ENCODE assay signal across 8 cellular contexts in genomic region chr11:14645247-14645912, GRCh38. TPM values are rescaled to one million over a fixed set of nuclear protein-coding genes. Genes with fewer than 3 reads are reported as not detected.
DNase-seq lines count a peak whose midpoint lies in the region; ATAC-seq, FAIRE-seq and TF ChIP-seq lines count a peak whose summit lies in the region.

No MANE protein-coding gene starts in this region.

- H3K27me3 Mint-ChIP-seq in CD8-positive, alpha-beta T cell (ENCODE audit: low read depth), result no peaks in the 10 kb centered on the region
- no peaks in the 10 kb centered on the region for H3K27me3 Mint-ChIP-seq in activated naive CD8-positive, alpha-beta T cell treated with anti-CD3 and anti-CD28 coated beads for 36 hours

- H3K4me1 Mint-ChIP-seq in CD8-positive, alpha-beta T cell (ENCODE audit: low read depth), result peaks cover 58% of the 10 kb centered on the region
- H3K4me1 Mint-ChIP-seq in activated naive CD8-positive, alpha-beta T cell treated with anti-CD3 and anti-CD28 coated beads for 36 hours, result peaks cover 50% of the 10 kb centered on the region

- peak overlapping the region; percentile 86 for H3K4me3 ChIP-seq in CD8-positive, alpha-beta T cell (ENCODE audit: low read depth, low read length)
- H3K4me3 ChIP-seq in suprapubic skin, result peak overlapping the region; percentile 70

- no peaks in the 10 kb centered on the region for H3K36me3 ChIP-seq in CD8-positive, alpha-beta T cell (ENCODE audit: insufficient read depth, low read length)
- H3K36me3 ChIP-seq in suprapubic skin, result no peaks in the 10 kb centered on the region

- H3K36me3 Mint-ChIP-seq in CD8-positive, alpha-beta T cell, result peaks cover 47% of the 10 kb centered on the region
- H3K36me3 Mint-ChIP-seq in activated naive CD8-positive, alpha-beta T cell treated with anti-CD3 and anti-CD28 coated beads for 36 hours, result peaks cover 62% of the 10 kb centered on the region

- 19% methylated on average over 6 of the region's 6 CpGs for WGBS in suprapubic skin

- ATAC-seq in CD8-positive, alpha-beta T cell, result peak; percentile 47
- no peak for ATAC-seq in GM19328 (IDR thresholded peaks at IDR 0.05; ENCODE audit: unreplicated experiment)

- H3K27ac ChIP-seq in CD8-positive, alpha-beta T cell (ENCODE audit: low read depth, low read length), result peak overlapping the region; percentile 86
- H3K27ac ChIP-seq in suprapubic skin, result no peak overlapping the region

- FAIRE-seq in islet of Langerhans (lab: Jason Lieb, UNC), result peak; percentile 96

- POLR2A ChIA-PET in CD8-positive, alpha-beta T cell (lab: Charles Lee), result interaction anchor here (0.5 to 6.0 kb wide), 23 partner anchors 10 to 569 kb away, joined by 3 to 61 read pairs (median 6); partner anchors contain the start of genes COPB1 and CYP2R1

- no peak for TF ChIP-seq POLR2A in suprapubic skin (IDR thresholded peaks at IDR 0.05)

- peaks cover 42% of the 10 kb centered on the region for H3K4me1 ChIP-seq in CD8-positive, alpha-beta T cell (ENCODE audit: insufficient read depth, low read length)
- H3K4me1 ChIP-seq in suprapubic skin, result peaks cover 21% of the 10 kb centered on the region

- no peak for DNase-seq in CD8-positive, alpha-beta T cell
- DNase-seq in Kasumi-1 (lab: John Stamatoyannopoulos, UW), result peak; percentile 33 to 35
- DNase-seq in activated naive CD8-positive, alpha-beta T cell treated with anti-CD3 and anti-CD28 coated beads for 36 hours, result no peak
- no peak for DNase-seq in suprapubic skin (ENCODE audit: low spot score in 2 of 2)
- no peak for DNase-seq in islet precursor cell
- no peak for DNase-seq in ureter (ENCODE audit: low spot score)

- no peaks in the 10 kb centered on the region for H3K27me3 ChIP-seq in CD8-positive, alpha-beta T cell (ENCODE audit: insufficient read depth, low read length)
- peaks cover 36% of the 10 kb centered on the region for H3K27me3 ChIP-seq in suprapubic skin

- TF ChIP-seq CTCF in CD8-positive, alpha-beta T cell (IDR thresholded peaks at IDR 0.05), result no peak
- TF ChIP-seq CTCF in suprapubic skin (IDR thresholded peaks at IDR 0.05), result no peak

- peak overlapping the region; percentile 90 for H3K27ac Mint-ChIP-seq in CD8-positive, alpha-beta T cell
- peak overlapping the region; percentile 88 for H3K27ac Mint-ChIP-seq in activated naive CD8-positive, alpha-beta T cell treated with anti-CD3 and anti-CD28 coated beads for 36 hours

- CTCF ChIA-PET in CD8-positive, alpha-beta T cell (lab: Charles Lee), result interaction anchor here (0.7 to 3.2 kb wide), 22 partner anchors 9 to 329 kb away, joined by 3 to 19 read pairs (median 6); no protein-coding TSS in a partner anchor

- TF ChIP-seq EP300 in suprapubic skin (IDR thresholded peaks at IDR 0.05), result no peak

- intact Hi-C loops in CD8-positive, alpha-beta T cell (cut with DNase I, micrococcal nuclease), result loop anchor here (2.0 to 10.0 kb wide), 9 partner anchors 37 to 429 kb away; partner anchors contain the start of genes CALCB (in 1 of the 2) and PSMA1 (in 1 of the 2)

- H3K9me3 Mint-ChIP-seq in CD8-positive, alpha-beta T cell, result no peaks in the 10 kb centered on the region
- H3K9me3 Mint-ChIP-seq in activated naive CD8-positive, alpha-beta T cell treated with anti-CD3 and anti-CD28 coated beads for 36 hours, result peaks cover 4% of the 10 kb centered on the region

- peak overlapping the region; percentile 91 for H3K4me3 Mint-ChIP-seq in CD8-positive, alpha-beta T cell
- H3K4me3 Mint-ChIP-seq in activated naive CD8-positive, alpha-beta T cell treated with anti-CD3 and anti-CD28 coated beads for 36 hours, result peak overlapping the region; percentile 85

- H3K9me3 ChIP-seq in CD8-positive, alpha-beta T cell (ENCODE audit: low read length), result no peaks in the 10 kb centered on the region
- no peaks in the 10 kb centered on the region for H3K9me3 ChIP-seq in suprapubic skin

RNA-seq across cellular contexts. Expression of gene PDE3B, which starts 1.8 kb away (rescaled TPM):
- 100 to 1,000 TPM; 144 to 146 TPM for total RNA-seq in CD8-positive, alpha-beta T cell
- total RNA-seq in activated naive CD8-positive, alpha-beta T cell treated with anti-CD3 and anti-CD28 coated beads for 36 hours, result 10 to 100 TPM; 44.4 to 46.5 TPM
- total RNA-seq in suprapubic skin (1 to 10 TPM; 1.9 to 6.8 (median 2.7) TPM), ureter (35.9 TPM)

Comparison
In these comparisons a context has a peak if more than half of its experiments do, and no peak if none do; other contexts are left out.
1. DNase-seq: peak in Kasumi-1 (2 of 2); none in CD8-positive, alpha-beta T cell (0 of 7), activated naive CD8-positive, alpha-beta T cell treated with anti-CD3 and anti-CD28 coated beads for 36 hours (single experiment), suprapubic skin (0 of 2), islet precursor cell (single experiment) and ureter (single experiment).